ENCODE assay signal across 13 cellular contexts in the genomic region with DNA sequence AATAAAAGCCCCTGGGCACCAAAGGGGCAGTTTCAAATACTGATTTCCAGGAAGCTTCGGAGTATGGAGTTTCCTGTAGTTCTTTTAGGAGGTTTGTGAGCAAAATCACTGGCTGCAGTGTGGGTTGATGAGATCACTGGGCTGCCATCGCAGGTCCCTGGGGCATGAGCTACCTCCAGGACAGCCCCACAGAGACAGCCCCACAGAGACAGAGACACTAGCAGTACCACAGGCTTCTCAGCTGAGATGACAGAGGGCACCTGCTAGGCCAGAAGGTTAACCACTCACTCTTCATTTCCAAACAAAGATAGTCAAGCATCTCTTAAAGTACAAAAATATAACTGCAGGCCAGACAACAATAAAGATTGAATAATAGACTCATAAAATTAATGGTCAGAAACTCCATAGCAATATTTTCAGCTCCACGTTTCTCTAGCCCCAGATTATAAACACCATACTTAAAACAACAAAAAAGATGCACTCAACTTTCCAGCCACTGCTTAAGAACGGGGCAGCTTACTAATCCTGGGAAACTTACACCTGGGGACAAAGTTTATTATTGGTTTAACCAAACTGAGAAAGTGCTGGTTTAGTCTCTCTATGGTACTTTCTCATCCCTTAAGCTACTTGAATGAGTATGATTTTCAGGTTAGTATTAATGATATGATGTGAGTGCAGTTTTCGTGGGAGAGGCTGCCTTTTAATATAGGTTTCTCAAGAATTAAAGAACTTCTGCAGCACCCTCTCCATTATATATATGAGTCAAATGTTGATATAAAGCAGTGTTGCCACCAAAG.
"Had no signal": no experiment of that assay in that cellular context is flagged by ENCODE, and none has a peak within 500 bp of the region (broad histone marks: within the 10 kb centered on the region; RNA-seq: fewer than 3 reads in every experiment).

No MANE protein-coding gene starts in this region.

- H3K9me3 Mint-ChIP-seq: activated CD4-positive, alpha-beta memory T cell treated with anti-CD3 and anti-CD28 coated beads for 36 hours; naive thymus-derived CD8-positive, alpha-beta T cell; WTC11 had no signal

- ATAC-seq: left cardiac atrium; lower lobe of right lung; naive thymus-derived CD8-positive, alpha-beta T cell; WTC11 had no signal

- H3K36me3 Mint-ChIP-seq: activated CD4-positive, alpha-beta memory T cell treated with anti-CD3 and anti-CD28 coated beads for 36 hours; naive thymus-derived CD8-positive, alpha-beta T cell; WTC11 had no signal

- H3K4me3 ChIP-seq: lower lobe of right lung, skin epidermis, tibial nerve, vagina had no signal

- H3K27ac Mint-ChIP-seq: activated CD4-positive, alpha-beta memory T cell treated with anti-CD3 and anti-CD28 coated beads for 36 hours; WTC11 had no signal

- H3K36me3 ChIP-seq: lower lobe of right lung, tibial nerve, vagina had no signal

- H3K4me3 Mint-ChIP-seq: activated CD4-positive, alpha-beta memory T cell treated with anti-CD3 and anti-CD28 coated beads for 36 hours; naive thymus-derived CD8-positive, alpha-beta T cell; WTC11 had no signal

- H3K27me3 ChIP-seq: tibial nerve, vagina had no signal

- H3K27me3 Mint-ChIP-seq: activated CD4-positive, alpha-beta memory T cell treated with anti-CD3 and anti-CD28 coated beads for 36 hours; naive thymus-derived CD8-positive, alpha-beta T cell had no signal

- H3K9me3 ChIP-seq: lower lobe of right lung, tibial nerve, vagina had no signal

- DNase-seq: activated CD4-positive, alpha-beta memory T cell treated with anti-CD3 and anti-CD28 coated beads for 36 hours; activated effector memory CD4-positive, alpha-beta T cell treated with Interleukin-2 at 50 U/mL for 16 hours; foreskin melanocyte; head of caudate nucleus; left cardiac atrium; lower lobe of right lung; naive thymus-derived CD8-positive, alpha-beta T cell; posterior cingulate gyrus; stimulated activated CD4-positive, alpha-beta T cell treated with anti-CD3 and anti-CD28 coated beads, Interleukin-4, amount 100 ng/mL, for 4 hours had no signal

- H3K4me1 ChIP-seq: lower lobe of right lung, tibial nerve, vagina had no signal

- H3K27ac ChIP-seq: lower lobe of right lung, skin epidermis, tibial nerve, vagina had no signal

- H3K4me1 Mint-ChIP-seq: WTC11 had no signal
